In the genomic region with DNA sequence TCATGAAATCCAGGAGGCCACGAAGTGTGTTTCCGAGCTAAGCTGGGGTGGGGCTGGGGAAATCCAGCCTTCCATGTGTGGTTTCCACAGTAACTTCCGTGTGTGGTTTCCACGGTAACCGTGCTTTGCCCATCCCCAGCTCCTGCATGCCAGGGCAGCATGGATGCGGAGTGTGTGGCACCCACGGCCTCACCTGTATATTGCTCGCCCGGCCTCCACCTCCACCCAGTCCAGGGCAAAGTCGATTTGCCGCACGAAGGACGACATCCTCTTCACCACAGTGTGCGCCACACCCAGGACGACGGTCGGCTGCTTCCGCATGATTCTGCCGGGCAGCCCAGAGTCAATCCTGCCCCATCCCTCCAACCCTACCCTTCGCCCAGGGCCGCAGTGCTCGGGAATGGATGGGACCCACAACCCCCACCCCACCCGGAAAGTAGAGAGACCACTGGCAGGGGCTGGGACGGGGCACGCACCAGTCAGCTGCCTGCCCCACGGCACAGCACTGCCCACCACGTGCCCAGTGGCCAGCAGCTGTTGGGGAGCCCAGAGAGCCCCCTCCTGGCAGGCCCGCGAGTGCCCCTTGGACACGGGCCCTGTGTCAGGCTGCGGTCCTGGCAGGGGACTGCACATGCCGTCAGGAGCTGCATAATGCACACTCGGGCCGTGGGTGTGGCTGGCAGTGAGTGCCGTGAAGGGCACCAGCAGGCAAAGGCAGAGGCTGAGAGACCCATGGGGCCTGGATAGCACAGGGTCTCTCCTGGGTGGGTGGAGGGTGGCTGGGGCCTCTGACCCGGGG, we compare ENCODE assay signal across 28 cellular contexts. TPM values are rescaled to one million over a fixed set of nuclear protein-coding genes. Genes with fewer than 3 reads are reported as not detected.
"Had no signal": no experiment of that assay in that cellular context is flagged by ENCODE, and none has a peak within 500 bp of the region (broad histone marks: within the 10 kb centered on the region; RNA-seq: fewer than 3 reads in every experiment).

No MANE protein-coding gene starts in this region.

- H3K36me3 Mint-ChIP-seq: activated naive CD8-positive, alpha-beta T cell had no signal

- H3K4me3 ChIP-seq: adrenal gland, ascending aorta, breast epithelium, esophagus squamous epithelium, gastrocnemius medialis, sigmoid colon, upper lobe of right lung had no signal

- H3K4me1 ChIP-seq: adrenal gland, ascending aorta, breast epithelium, esophagus squamous epithelium, gastrocnemius medialis, sigmoid colon, upper lobe of right lung had no signal

- H3K36me3 ChIP-seq: adrenal gland, esophagus squamous epithelium, upper lobe of right lung, WERI-Rb-1 had no signal

- FAIRE-seq: colon, TTC549 had no signal

- H3K27ac Mint-ChIP-seq: activated CD4-positive, alpha-beta T cell treated with anti-CD3 and anti-CD28 coated beads, Interleukin-2, amount 10 ng/mL, durations not matched to agents 7 days and 5 days; activated naive CD8-positive, alpha-beta T cell; activated T-helper 1 cell treated with anti-CD3 and anti-CD28 coated beads, Interleukin-12 subunit alpha, Interleukin-12 subunit beta, Interleukin-2, Interleukin-4 antibody, amounts not matched to agents 30 ng/mL and 10 ng/mL and 1 ng/mL, durations not matched to agents 14 hours and 24 hours and 36 hours; T-cell had no signal

- H3K4me1 Mint-ChIP-seq: central memory CD8-positive, alpha-beta T cell had no signal

- DNase-seq: activated CD4-positive, alpha-beta T cell treated with anti-CD3 and anti-CD28 coated beads, Interleukin-2, amount 10 ng/mL, durations not matched to agents 7 days and 5 days; activated CD4-positive, CD25-positive, alpha-beta regulatory T cell treated with anti-CD3 and anti-CD28 coated beads, Interleukin-2, amount 50 U/mL, for 72 hours; activated CD8-positive, alpha-beta T cell treated with anti-CD3 and anti-CD28 coated beads, Interleukin-2, amount 10 ng/mL, durations not matched to agents 7 days and 5 days; adrenal gland; effector memory CD4-positive, alpha-beta T cell; esophagus squamous epithelium; gastrocnemius medialis; hippocampal formation; mesendoderm; naive B cell; occipital lobe; sigmoid colon; stimulated activated CD4-positive, alpha-beta T cell treated with anti-CD3 and anti-CD28 coated beads, Interleukin-4, amount 100 ng/mL, for 1 hour; stimulated activated naive CD4-positive, alpha-beta T cell; T-cell; upper lobe of right lung; WERI-Rb-1 had no signal

- ATAC-seq: activated CD8-positive, alpha-beta T cell treated with anti-CD3 and anti-CD28 coated beads, Interleukin-2, amount 10 ng/mL, durations not matched to agents 7 days and 5 days; gastrocnemius medialis; T-cell; upper lobe of right lung had no signal

- H3K9me3 ChIP-seq: adrenal gland, ascending aorta, breast epithelium, esophagus squamous epithelium, gastrocnemius medialis, sigmoid colon, upper lobe of right lung had no signal

- H3K4me3 Mint-ChIP-seq: activated CD4-positive, alpha-beta T cell treated with anti-CD3 and anti-CD28 coated beads, Interleukin-2, amount 10 ng/mL, durations not matched to agents 7 days and 5 days; activated CD8-positive, alpha-beta T cell treated with anti-CD3 and anti-CD28 coated beads, Interleukin-2, amount 10 ng/mL, durations not matched to agents 7 days and 5 days; activated naive CD8-positive, alpha-beta T cell; activated T-helper 1 cell treated with anti-CD3 and anti-CD28 coated beads, Interleukin-12 subunit alpha, Interleukin-12 subunit beta, Interleukin-2, Interleukin-4 antibody, amounts not matched to agents 30 ng/mL and 10 ng/mL and 1 ng/mL, durations not matched to agents 14 hours and 24 hours and 36 hours; central memory CD8-positive, alpha-beta T cell; naive B cell; T-cell; T-helper 2 cell treated with Interferon-gamma antibody and Interleukin-4, amounts not matched to agents 5 μg/mL and 100 μg/mL, for 36 hours had no signal

- H3K9me3 Mint-ChIP-seq: activated CD4-positive, alpha-beta T cell treated with anti-CD3 and anti-CD28 coated beads, Interleukin-2, amount 10 ng/mL, durations not matched to agents 7 days and 5 days; central memory CD8-positive, alpha-beta T cell; T-cell had no signal

- H3K27me3 ChIP-seq: adrenal gland, ascending aorta, breast epithelium, esophagus squamous epithelium, gastrocnemius medialis, sigmoid colon, upper lobe of right lung had no signal

- H3K27me3 Mint-ChIP-seq: activated naive CD8-positive, alpha-beta T cell; central memory CD8-positive, alpha-beta T cell; naive B cell; T-cell had no signal

- H3K27ac ChIP-seq: adrenal gland, ascending aorta, breast epithelium, esophagus squamous epithelium, gastrocnemius medialis, sigmoid colon, upper lobe of right lung, WERI-Rb-1 had no signal

RNA-seq across cellular contexts. Expression of gene ENTPD8, which starts 57.0 kb away (rescaled TPM):
- total RNA-seq: activated CD4-positive, alpha-beta T cell treated with anti-CD3 and anti-CD28 coated beads, Interleukin-2, amount 10 ng/mL, durations not matched to agents 7 days and 5 days; activated CD8-positive, alpha-beta T cell treated with anti-CD3 and anti-CD28 coated beads, Interleukin-2, amount 10 ng/mL, durations not matched to agents 7 days and 5 days; activated T-helper 1 cell treated with anti-CD3 and anti-CD28 coated beads, Interleukin-12 subunit alpha, Interleukin-12 subunit beta, Interleukin-2, Interleukin-4 antibody, amounts not matched to agents 30 ng/mL and 10 ng/mL and 1 ng/mL, durations not matched to agents 14 hours and 24 hours and 36 hours; ascending aorta; esophagus squamous epithelium; lower leg skin; subcutaneous adipose tissue; T-cell; upper lobe of right lung had no signal
- polyA plus RNA-seq: neural cell had no signal
